Comparison of ENCODE assay signal across 15 cellular contexts in genomic region chr5:32331217-32331926, GRCh38. TPM values are rescaled to one million over a fixed set of nuclear protein-coding genes. Genes with fewer than 3 reads are reported as not detected.
DNase-seq lines count a peak whose midpoint lies in the region; ATAC-seq, FAIRE-seq and TF ChIP-seq lines count a peak whose summit lies in the region.
"Had no signal": no experiment of that assay in that cellular context is flagged by ENCODE, and none has a peak within 500 bp of the region (broad histone marks: within the 10 kb centered on the region; RNA-seq: fewer than 3 reads in every experiment).

No MANE protein-coding gene starts in this region.

- no peak overlapping the region for H3K27ac ChIP-seq in PC-9
- no peak overlapping the region for H3K27ac ChIP-seq in kidney (ENCODE audit: low read depth in 2 of 2, low read length in 2 of 2)
- peak overlapping the region; percentile 84 to 92 for H3K27ac ChIP-seq in prostate gland
- H3K27ac ChIP-seq in SJCRH30: no peak overlapping the region

- TF ChIP-seq CTCF in PC-9 (conservative IDR thresholded peaks at IDR 0.05) (no peak), kidney (IDR thresholded peaks at IDR 0.05; ENCODE audit: borderline replicate concordance, extremely low read depth, insufficient read depth) (no peak), prostate gland (IDR thresholded peaks at IDR 0.05) (no peak)

- intact Hi-C loops in PC-9 (cut with micrococcal nuclease; ENCODE audit: unreplicated experiment): no loop called here
- intact Hi-C loops in kidney (cut with DNase I): no loop called here
- intact Hi-C loops in prostate gland (cut with DNase I): loop anchor here (5.0 kb wide), 1 partner anchor 99 kb away; no protein-coding TSS in a partner anchor

- no peaks in the 10 kb centered on the region for H3K79me2 ChIP-seq in PC-9 (ENCODE audit: low read depth)

- peaks cover 5% of the 10 kb centered on the region; the same call in 1 of the 2 replicates for H3K9me3 ChIP-seq in PC-9 (ENCODE audit: insufficient read depth, low read depth)
- H3K9me3 ChIP-seq in kidney (ENCODE audit: control insufficient read depth in 1 of 2, low read length in 2 of 2): no peaks in the 10 kb centered on the region
- no peaks in the 10 kb centered on the region for H3K9me3 ChIP-seq in prostate gland
- no peaks in the 10 kb centered on the region for H3K9me3 ChIP-seq in SJCRH30 (replicated peaks)

- no TSS peak for BruUV-seq in PC-9 (replicated peaks; lab: Mats Ljungman, UMichigan)

- DNase-seq in HT-29 (ENCODE audit: low spot score): peak; percentile 19
- peak in 1 of 2 experiments; percentile 73 for DNase-seq in PC-9
- no peak for DNase-seq in kidney
- DNase-seq in prostate gland (ENCODE audit: low spot score): peak; percentile 92
- no peak for DNase-seq in NCI-H226
- DNase-seq in SJCRH30: no peak
- DNase-seq: activated CD8-positive, alpha-beta T cell treated with anti-CD3 and anti-CD28 coated beads, Interleukin-2, amount 10 ng/mL, durations not matched to agents 7 days and 5 days; activated naive CD8-positive, alpha-beta T cell treated with anti-CD3 and anti-CD28 coated beads, Interleukin-2, amount 50 U/mL, for 24 hours; DMS 273 treated with DMSO at 0.1 percent for 48 hours; effector CD8-positive, alpha-beta T cell; H9; NCI-H1694 treated with DMSO at 0.1 percent for 48 hours; NCI-H524 treated with DMSO at 0.1 percent for 48 hours; SW 1271 had no signal

- TF ChIP-seq POLR2A in prostate gland (IDR thresholded peaks at IDR 0.05): no peak

- no peak for FAIRE-seq in kidney (lab: Jason Lieb, UNC)

- H3F3A ChIP-seq in PC-9 (ENCODE audit: insufficient read depth, low read depth): no peaks in the 10 kb centered on the region

- no peaks in the 10 kb centered on the region for H3K9me2 ChIP-seq in PC-9 (ENCODE audit: insufficient read depth)

- no peaks in the 10 kb centered on the region for H3K36me3 ChIP-seq in PC-9 (ENCODE audit: low read depth)
- no peaks in the 10 kb centered on the region for H3K36me3 ChIP-seq in kidney (ENCODE audit: control insufficient read depth in 1 of 2, insufficient read depth in 2 of 2, low read length in 2 of 2)
- H3K36me3 ChIP-seq in prostate gland: no peaks in the 10 kb centered on the region
- no peaks in the 10 kb centered on the region for H3K36me3 ChIP-seq in SJCRH30

- H3K4me3 ChIP-seq in PC-9 (no peak overlapping the region), kidney (ENCODE audit: low read length in 2 of 2) (no peak overlapping the region), prostate gland (no peak overlapping the region), SJCRH30 (no peak overlapping the region)

- H3K27me3 ChIP-seq in PC-9 (ENCODE audit: insufficient read depth, low read depth): no peaks in the 10 kb centered on the region
- H3K27me3 ChIP-seq in prostate gland (replicated peaks; ENCODE audit: insufficient read depth): no peaks in the 10 kb centered on the region
- H3K27me3 ChIP-seq in SJCRH30: no peaks in the 10 kb centered on the region

- CTCF ChIA-PET in PC-9 (lab: Charles Lee): interaction anchor here (0.5 to 0.9 kb wide), 4 partner anchors 99 to 1129 kb away, joined by 3 to 9 read pairs (median 4); no protein-coding TSS in a partner anchor

- peak overlapping the region; percentile 13 to 47 for H3K9ac ChIP-seq in kidney (ENCODE audit: low read length in 2 of 2)

- peak overlapping the region; percentile 0; the same call in 1 of the 2 replicates for H3K4me2 ChIP-seq in PC-9

- no peaks in the 10 kb centered on the region for H4K20me1 ChIP-seq in PC-9 (ENCODE audit: insufficient read depth)

- ATAC-seq in GM21423 (IDR thresholded peaks at IDR 0.05; ENCODE audit: unreplicated experiment): no peak
- ATAC-seq: activated CD8-positive, alpha-beta T cell treated with anti-CD3 and anti-CD28 coated beads, Interleukin-2, amount 10 ng/mL, durations not matched to agents 7 days and 5 days; activated naive CD8-positive, alpha-beta T cell treated with anti-CD3 and anti-CD28 coated beads, Interleukin-2, amount 50 U/mL, for 24 hours had no signal

- WGBS in prostate gland: 26% methylated on average over 11 of the region's 11 CpGs

- H3K4me1 ChIP-seq in PC-9 (replicated peaks; ENCODE audit: insufficient read depth): peaks cover 14% of the 10 kb centered on the region
- H3K4me1 ChIP-seq in kidney (ENCODE audit: control insufficient read depth in 1 of 2, insufficient read depth in 1 of 2, low read depth in 1 of 2, low read length in 2 of 2): peaks cover 3 to 13% of the 10 kb centered on the region in 2 donors
- peaks cover 9% of the 10 kb centered on the region for H3K4me1 ChIP-seq in prostate gland (replicated peaks)
- H3K4me1 ChIP-seq in SJCRH30: no peaks in the 10 kb centered on the region

- POLR2A ChIA-PET in PC-9 (lab: Charles Lee; ENCODE audit: unreplicated experiment): no interaction called here

- H2AFZ ChIP-seq in PC-9: no peak overlapping the region

RNA-seq across cellular contexts. Expression of gene MTMR12, which starts 18.6 kb away (rescaled TPM):
- total RNA-seq in HT-29 (2014; rRNA removed; shearing (Covaris generic)): 10.4 and 13.1 TPM in 2 replicates
- total RNA-seq in PC-9 (2021): 44.5 and 47.5 TPM in 2 replicates
- total RNA-seq in kidney: 52.8 TPM
- polyA plus RNA-seq in kidney (ENCODE audit: insufficient read depth, low read depth, low replicate concordance): 9.3 TPM
- total RNA-seq in prostate gland: 10 to 100 TPM; 43.1 to 70.7 TPM
- 19.8 and 19.9 TPM in 2 replicates for total RNA-seq in SJCRH30 (2014; rRNA removed; shearing (Covaris generic))

Comparison
In these comparisons a context has a peak if more than half of its experiments do, and no peak if none do; other contexts are left out.
1. DNase-seq: peak in HT-29 (single experiment) and prostate gland (single experiment); none in kidney (single experiment), NCI-H226 (single experiment) and SJCRH30 (0 of 2).
2. H3K27ac ChIP-seq: peak in prostate gland (2 of 2); none in PC-9 (single experiment), kidney (0 of 2) and SJCRH30 (single experiment).